8 cellular contexts compared by ENCODE assay signal in the genomic region with DNA sequence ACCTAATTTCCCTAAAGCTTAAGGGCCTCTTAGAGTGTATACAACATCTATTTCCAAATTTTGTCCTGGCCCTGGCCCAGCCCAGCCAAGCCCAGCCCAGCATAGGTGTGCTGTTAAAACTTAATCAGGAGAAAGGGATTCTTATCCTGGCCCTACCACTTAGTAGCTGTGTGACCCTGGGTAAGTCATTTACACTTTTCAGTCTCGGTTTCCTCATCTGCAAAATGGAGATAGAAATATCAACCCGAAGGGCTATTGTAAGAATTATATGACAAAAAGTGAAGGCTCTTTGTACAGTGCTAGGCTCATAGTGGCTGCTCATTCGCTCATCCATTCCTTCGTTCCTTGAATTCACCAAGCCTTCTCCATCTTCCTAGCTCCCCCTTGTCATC. TPM values are rescaled to one million over a fixed set of nuclear protein-coding genes. Genes with fewer than 3 reads are reported as not detected.
DNase-seq lines count a peak whose midpoint lies in the region; ATAC-seq, FAIRE-seq and TF ChIP-seq lines count a peak whose summit lies in the region.

No MANE protein-coding gene starts in this region.

- TF ChIP-seq CTCF in ascending aorta (IDR thresholded peaks at IDR 0.05): no peak
- no peak for TF ChIP-seq CTCF in left lung (IDR thresholded peaks at IDR 0.05)
- no peak for TF ChIP-seq CTCF in thyroid gland (IDR thresholded peaks at IDR 0.05)

- H3K36me3 Mint-ChIP-seq in activated T-cell treated with anti-CD3 and anti-CD28 coated beads, Interleukin-2, amount 50 U/mL, for 24 hours (ENCODE audit: low read depth): peaks cover 39% of the 10 kb centered on the region

- H3K27ac Mint-ChIP-seq in activated T-cell treated with anti-CD3 and anti-CD28 coated beads, Interleukin-2, amount 50 U/mL, for 24 hours: peak overlapping the region; percentile 96

- peaks cover 4 to 6% of the 10 kb centered on the region in 2 donors for H3K4me1 ChIP-seq in ascending aorta
- peaks cover 15 to 32% of the 10 kb centered on the region in 2 donors for H3K4me1 ChIP-seq in left lung
- peaks cover 9 to 21% of the 10 kb centered on the region in 2 donors for H3K4me1 ChIP-seq in thyroid gland

- intact Hi-C loops in ascending aorta (cut with DNase I) (loop anchor here (2.0 to 5.0 kb wide), 2 partner anchors 323 to 492 kb away; a partner anchor contains a TSS), left lung (cut with DNase I) (no loop called here), thyroid gland (cut with DNase I) (no loop called here)

- peak; percentile 2 for ATAC-seq in left lung

- WGBS in thyroid gland, 2 donors: 26 to 29% methylated on average over 4 of the region's 4 CpGs

- peaks cover 34% of the 10 kb centered on the region for H3K4me1 Mint-ChIP-seq in activated T-cell treated with anti-CD3 and anti-CD28 coated beads, Interleukin-2, amount 50 U/mL, for 24 hours (ENCODE audit: low read depth)

- H3K36me3 ChIP-seq in ascending aorta (peaks cover 0 to 12% of the 10 kb centered on the region in 2 donors), left lung (peaks cover 0 to 28% of the 10 kb centered on the region in 2 donors), thyroid gland (peaks cover 3 to 5% of the 10 kb centered on the region in 2 donors)

- H3K9me3 ChIP-seq in ascending aorta (no peaks in the 10 kb centered on the region), left lung (no peaks in the 10 kb centered on the region), thyroid gland (no peaks in the 10 kb centered on the region)

- DNase-seq in activated T-cell treated with anti-CD3 and anti-CD28 coated beads, Interleukin-2, amount 50 U/mL, for 24 hours: no peak
- no peak for DNase-seq in activated T-cell treated with anti-CD3 and anti-CD28 coated beads, Interleukin-2, amount 50 U/mL, for 1 hour
- DNase-seq in ascending aorta (ENCODE audit: low spot score in 2 of 2) (no peak), left lung (no peak), thyroid gland (peak in 1 of 2 donors; percentile 13), NCI-H1930 (lab: John Stamatoyannopoulos, UW) (no peak), urothelium cell line (ENCODE audit: low spot score) (no peak)
- no peak for DNase-seq in activated effector memory CD4-positive, alpha-beta T cell treated with Interleukin-2 at 50 U/mL for 16 hours

- no peak for FAIRE-seq in urothelium cell line (lab: Jason Lieb, UNC)

- H3K27me3 ChIP-seq in ascending aorta (no peaks in the 10 kb centered on the region), left lung (no peaks in the 10 kb centered on the region), thyroid gland (no peaks in the 10 kb centered on the region)

- H3K4me3 ChIP-seq in ascending aorta (peak overlapping the region; percentile 74 to 100), left lung (peak overlapping the region; percentile 83 to 93), thyroid gland (replicated peaks in 1 of 3) (peak overlapping the region; percentile 51 to 74 (median 56))

- H3K4me3 Mint-ChIP-seq in activated T-cell treated with anti-CD3 and anti-CD28 coated beads, Interleukin-2, amount 50 U/mL, for 24 hours: peak overlapping the region; percentile 92

- no peaks in the 10 kb centered on the region for H3K27me3 Mint-ChIP-seq in activated T-cell treated with anti-CD3 and anti-CD28 coated beads, Interleukin-2, amount 50 U/mL, for 24 hours

- H3K27ac ChIP-seq in ascending aorta (peak overlapping the region; percentile 78 to 87), left lung (peak overlapping the region; percentile 84 to 98), thyroid gland (peak overlapping the region; percentile 71 to 85 (median 79))

- no peaks in the 10 kb centered on the region for H3K9me3 Mint-ChIP-seq in activated T-cell treated with anti-CD3 and anti-CD28 coated beads, Interleukin-2, amount 50 U/mL, for 24 hours

- no peak for TF ChIP-seq POLR2A in thyroid gland (IDR thresholded peaks at IDR 0.05)

RNA-seq across cellular contexts. Expression of a gene that starts 0.4 kb away (rescaled TPM):
- total RNA-seq in ascending aorta (2.3 TPM), left lung (10 to 100 TPM; 29.1 to 44.5 TPM), thyroid gland (10 to 100 TPM; 12.1 to 17.3 (median 15.0) TPM)

RNA-seq across cellular contexts. Expression of a gene that starts 0.8 kb away (rescaled TPM):
- total RNA-seq in ascending aorta (43.1 TPM), left lung (10 to 100 TPM; 30.8 to 33.7 TPM), thyroid gland (10 to 100 TPM; 31.8 to 65.1 (median 35.7) TPM)
